In the genomic region with DNA sequence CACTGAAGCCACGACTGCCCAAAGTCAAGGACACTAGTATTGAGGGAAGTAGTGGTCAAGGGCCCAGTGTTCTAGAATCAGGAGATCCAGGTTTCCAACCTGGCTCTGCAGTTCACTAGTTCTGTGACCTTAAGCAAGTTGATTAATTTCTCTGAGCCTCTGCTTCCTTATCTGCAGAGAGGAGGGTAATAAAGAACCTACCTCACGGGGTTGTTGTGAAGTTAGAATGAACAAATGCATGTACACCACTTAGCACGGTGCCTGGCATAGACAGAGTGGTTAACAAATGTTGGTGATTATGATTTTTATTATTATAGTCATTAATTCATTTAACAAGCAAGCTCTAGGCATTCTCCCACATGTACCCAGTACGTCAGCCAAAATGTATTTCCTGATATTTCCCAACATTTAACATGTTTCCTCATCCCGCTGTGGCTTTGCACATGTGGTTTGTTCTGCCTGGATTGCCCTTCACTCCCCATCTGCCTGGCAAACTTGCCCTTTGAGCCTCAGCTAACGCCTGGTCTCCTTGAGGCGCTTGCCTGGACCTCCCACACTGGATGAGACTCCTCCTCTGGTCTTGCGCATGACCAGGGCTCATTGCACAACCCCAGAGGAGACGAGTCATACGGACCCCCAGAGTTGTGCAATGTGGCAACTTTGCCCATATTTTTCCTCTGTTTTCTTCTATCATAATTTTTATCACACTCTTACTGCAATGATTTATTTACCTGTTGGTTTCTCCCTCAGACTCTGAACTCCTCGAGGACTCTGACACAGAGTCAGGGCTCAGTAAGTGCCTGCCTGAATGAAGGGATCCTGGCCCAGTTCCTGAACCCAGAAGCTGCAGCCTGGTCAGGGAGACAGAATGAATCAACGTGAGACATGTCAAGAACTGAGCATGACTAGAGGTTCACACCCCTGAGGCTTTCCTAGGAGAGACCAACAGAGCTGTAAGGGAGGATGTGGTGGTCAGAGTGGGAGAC, we compare ENCODE assay signal across 9 cellular contexts. TPM values are rescaled to one million over a fixed set of nuclear protein-coding genes. Genes with fewer than 3 reads are reported as not detected.
DNase-seq lines count a peak whose midpoint lies in the region; ATAC-seq, FAIRE-seq and TF ChIP-seq lines count a peak whose summit lies in the region.
"Had no signal": no experiment of that assay in that cellular context is flagged by ENCODE, and none has a peak within 500 bp of the region (broad histone marks: within the 10 kb centered on the region; RNA-seq: fewer than 3 reads in every experiment).

No MANE protein-coding gene starts in this region.

- TF ChIP-seq POLR2A in GM12892 (IDR thresholded peaks at IDR 0.05; ENCODE audit: low read depth, low read length): no peak

- H3K4me1 Mint-ChIP-seq in natural killer cell treated with Interleukin-12 subunit alpha and Interleukin-12 subunit beta and Interleukin-15 and Interleukin-18, amount 100 ng/mL, for 72 hours (ENCODE audit: low read depth in 2 of 2): peaks cover 12 to 17% of the 10 kb centered on the region in 2 donors

- ATAC-seq in esophagus mucosa (peak; percentile 80), HG02840 (IDR thresholded peaks at IDR 0.05; ENCODE audit: low FRiP score, unreplicated experiment) (no peak)
- ATAC-seq in natural killer cell treated with Interleukin-12 subunit alpha and Interleukin-12 subunit beta and Interleukin-15 and Interleukin-18, amount 100 ng/mL, for 72 hours: peak; percentile 78 to 93

- peaks cover 2 to 7% of the 10 kb centered on the region in 2 donors for H3K27me3 Mint-ChIP-seq in natural killer cell treated with Interleukin-12 subunit alpha and Interleukin-12 subunit beta and Interleukin-15 and Interleukin-18, amount 100 ng/mL, for 72 hours

- H3K27ac Mint-ChIP-seq in natural killer cell treated with Interleukin-12 subunit alpha and Interleukin-12 subunit beta and Interleukin-15 and Interleukin-18, amount 100 ng/mL, for 72 hours: peak overlapping the region; percentile 19 to 81

- peak overlapping the region; percentile 5 for H3K4me3 Mint-ChIP-seq in natural killer cell treated with Interleukin-12 subunit alpha and Interleukin-12 subunit beta and Interleukin-15 and Interleukin-18, amount 100 ng/mL, for 72 hours

- no peaks in the 10 kb centered on the region for H3K9me3 Mint-ChIP-seq in natural killer cell treated with Interleukin-12 subunit alpha and Interleukin-12 subunit beta and Interleukin-15 and Interleukin-18, amount 100 ng/mL, for 72 hours

- DNase-seq in AG20443 (ENCODE audit: low spot score) (peak; percentile 98), NCI-H226 (peak; percentile 100), GM12892 (ENCODE audit: insufficient read length) (no peak), retina (no peak), DMS 273 (lab: John Stamatoyannopoulos, UW; ENCODE audit: unreplicated experiment) (no peak)
- DNase-seq in natural killer cell treated with Interleukin-12 subunit alpha and Interleukin-12 subunit beta and Interleukin-15 and Interleukin-18, amount 100 ng/mL, for 72 hours (ENCODE audit: low spot score): peak; percentile 75
- DNase-seq: activated CD8-positive, alpha-beta memory T cell treated with anti-CD3 and anti-CD28 coated beads, Interleukin-2, amount 50 U/mL, for 48 hours had no signal

- no peak for FAIRE-seq in GM12892 (lab: Jason Lieb, UNC)

- H3K36me3 Mint-ChIP-seq in natural killer cell treated with Interleukin-12 subunit alpha and Interleukin-12 subunit beta and Interleukin-15 and Interleukin-18, amount 100 ng/mL, for 72 hours: no peaks in the 10 kb centered on the region

RNA-seq across cellular contexts. Expression of a gene that starts 20.7 kb away (rescaled TPM):
- 25.2 TPM for total RNA-seq in esophagus mucosa
- 10 to 100 TPM; 41.4 to 62.7 TPM for total RNA-seq in natural killer cell treated with Interleukin-12 subunit alpha and Interleukin-12 subunit beta and Interleukin-15 and Interleukin-18, amount 100 ng/mL, for 72 hours
- polyA plus RNA-seq in GM12892 (2012; ENCODE audit: missing spikeins): 10.5 TPM

RNA-seq across cellular contexts. Expression of a gene that starts 32.5 kb away (rescaled TPM):
- 16.9 TPM for total RNA-seq in esophagus mucosa
- total RNA-seq in natural killer cell treated with Interleukin-12 subunit alpha and Interleukin-12 subunit beta and Interleukin-15 and Interleukin-18, amount 100 ng/mL, for 72 hours: under 1 TPM; 0.33 to 0.36 TPM
- polyA plus RNA-seq in GM12892 (2012; ENCODE audit: missing spikeins): 2.0 TPM

RNA-seq across cellular contexts. Expression of a gene that starts 50.9 kb away (rescaled TPM):
- 18.4 TPM for total RNA-seq in esophagus mucosa
- 10 to 100 TPM; 17.8 to 34.3 TPM for total RNA-seq in natural killer cell treated with Interleukin-12 subunit alpha and Interleukin-12 subunit beta and Interleukin-15 and Interleukin-18, amount 100 ng/mL, for 72 hours
- 26.9 TPM for polyA plus RNA-seq in GM12892 (2012; ENCODE audit: missing spikeins)

Comparison
In these comparisons a context has a peak if more than half of its experiments do, and no peak if none do; other contexts are left out.
1. DNase-seq: peak in AG20443 (single experiment), NCI-H226 (single experiment) and natural killer cell treated with Interleukin-12 subunit alpha and Interleukin-12 subunit beta and Interleukin-15 and Interleukin-18, amount 100 ng/mL, for 72 hours (single experiment); none in GM12892 (single experiment), retina (single experiment) and DMS 273 (single experiment).
2. RNA of a gene that starts 32.5 kb away (total RNA-seq): 16.9 TPM in esophagus mucosa (single experiment); 0.33 to 0.36 TPM in natural killer cell treated with Interleukin-12 subunit alpha and Interleukin-12 subunit beta and Interleukin-15 and Interleukin-18, amount 100 ng/mL, for 72 hours; every median in the first group is over 10 times any median in the second.